In genomic region chr2:130289780-130290179, GRCh38 we compare ENCODE assay signal across 23 cellular contexts.
"Had no signal": no experiment of that assay in that cellular context is flagged by ENCODE, and none has a peak within 500 bp of the region (broad histone marks: within the 10 kb centered on the region; RNA-seq: fewer than 3 reads in every experiment).

No MANE protein-coding gene starts in this region.

- ATAC-seq: Panc1 had no signal

- H3K4me3 ChIP-seq: SJSA1, SK-N-MC had no signal

- H3K9me3 ChIP-seq: SJSA1 had no signal

- H3K36me3 ChIP-seq: SJSA1 had no signal

- H3K4me1 ChIP-seq: SJSA1 had no signal

- H3K27ac ChIP-seq: HL-60, SJSA1, SK-N-MC had no signal

- DNase-seq: Karpas-422, KG1, NCI-H1092, NCI-H1105 treated with DMSO at 0.1 percent for 48 hours, NCI-H1417 treated with DMSO at 0.1 percent for 48 hours, NCI-H146, NCI-H1694 treated with DMSO at 0.1 percent for 48 hours, NCI-H1930, NCI-H2081, NCI-H2107, NCI-H2171, NCI-H226, NCI-H446, NCI-H510A, NCI-H524 treated with DMSO at 0.1 percent for 48 hours, NCI-H69, NCI-H774, Right ventricle myocardium superior, SIG-M5 had no signal
